14 cellular contexts compared by ENCODE assay signal in the genomic region with DNA sequence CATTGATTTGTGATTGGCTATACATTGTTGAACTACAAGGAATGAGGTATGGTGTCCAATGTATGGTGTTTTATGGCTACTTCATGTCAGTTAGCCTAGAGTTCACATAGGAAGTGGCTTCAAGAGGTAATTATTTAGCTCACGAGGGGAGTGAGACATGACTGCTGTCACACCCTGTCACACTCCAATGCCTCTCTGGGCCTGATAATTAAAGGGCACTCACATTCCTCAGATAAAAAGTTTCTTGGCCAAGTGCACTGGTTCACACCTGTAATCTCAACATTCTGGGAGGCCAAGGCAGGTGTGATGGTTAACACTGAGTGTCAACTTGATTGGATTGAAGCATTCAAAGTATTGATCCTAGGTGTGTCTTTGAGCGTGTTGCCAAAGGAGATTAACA.
A peak's percentile ranks its signal among the peaks of the same experiment; 100 is the strongest.
DNase-seq lines count a peak whose midpoint lies in the region; ATAC-seq, FAIRE-seq and TF ChIP-seq lines count a peak whose summit lies in the region.
"Had no signal": no experiment of that assay in that cellular context is flagged by ENCODE, and none has a peak within 500 bp of the region (broad histone marks: within the 10 kb centered on the region; RNA-seq: fewer than 3 reads in every experiment).

No MANE protein-coding gene starts in this region.

- H3K9me3 Mint-ChIP-seq in chondrocyte (ENCODE audit: low read depth) = no peaks in the 10 kb centered on the region
- H3K9me3 Mint-ChIP-seq: T-cell had no signal

- no peak for TF ChIP-seq CTCF in WERI-Rb-1 (IDR thresholded peaks at IDR 0.05; ENCODE audit: low read depth, low read length)
- no peak for TF ChIP-seq CTCF in chondrocyte (IDR thresholded peaks at IDR 0.05)

- no peak overlapping the region for H3K4me3 ChIP-seq in WERI-Rb-1 (ENCODE audit: low read depth, low read length)
- H3K4me3 ChIP-seq: vagina had no signal

- H3K27ac Mint-ChIP-seq in chondrocyte (ENCODE audit: unreplicated experiment) = no peak overlapping the region
- H3K27ac Mint-ChIP-seq: T-cell had no signal

- no peak overlapping the region for H3K4me3 Mint-ChIP-seq in chondrocyte (ENCODE audit: unreplicated experiment)
- H3K4me3 Mint-ChIP-seq: T-cell had no signal

- H3K27me3 Mint-ChIP-seq in chondrocyte (ENCODE audit: low read depth) = no peaks in the 10 kb centered on the region
- H3K27me3 Mint-ChIP-seq: T-cell had no signal

- ATAC-seq in GM19324 (IDR thresholded peaks at IDR 0.05; ENCODE audit: low FRiP score, unreplicated experiment) = peak; percentile 65
- peak; percentile 60 for ATAC-seq in HG02623 (IDR thresholded peaks at IDR 0.05; ENCODE audit: unreplicated experiment)
- ATAC-seq in HG03457 (IDR thresholded peaks at IDR 0.05; ENCODE audit: unreplicated experiment) = peak; percentile 74
- ATAC-seq: T-cell had no signal

- TF ChIP-seq POLR2A in GM12891 (IDR thresholded peaks at IDR 0.05; ENCODE audit: low read depth, low read length) = no peak

- no peaks in the 10 kb centered on the region for H3K36me3 ChIP-seq in WERI-Rb-1

- no peaks in the 10 kb centered on the region for H3K27me3 ChIP-seq in WERI-Rb-1 (ENCODE audit: insufficient read depth, low read depth, severe bottlenecking)
- H3K27me3 ChIP-seq: vagina had no signal

- H3K4me1 Mint-ChIP-seq in chondrocyte (ENCODE audit: low read depth) = no peaks in the 10 kb centered on the region
- H3K4me1 Mint-ChIP-seq: T-cell had no signal

- no peaks in the 10 kb centered on the region for H3K9me3 ChIP-seq in WERI-Rb-1 (ENCODE audit: severe bottlenecking)
- H3K9me3 ChIP-seq: vagina had no signal

- DNase-seq in GM12891 (ENCODE audit: insufficient read length, low spot score) (no peak), activated T-cell treated with anti-CD3 and anti-CD28 coated beads for 4 hours (no peak), WERI-Rb-1 (no peak), chondrocyte (ENCODE audit: low spot score) (no peak)
- no peak for DNase-seq in stimulated activated CD4-positive, alpha-beta T cell treated with anti-CD3 and anti-CD28 coated beads, Interleukin-12 subunit alpha, Interleukin-12 subunit beta, amount 100 ng/mL, for 4 hours
- DNase-seq: MM.1S; stimulated activated CD4-positive, alpha-beta T cell treated with anti-CD3 and anti-CD28 coated beads, Interleukin-1b, Interleukin-23, amount 100 ng/mL, for 48 hours; T-cell had no signal

- H3K36me3 Mint-ChIP-seq in chondrocyte (ENCODE audit: low read depth) = peaks cover 8% of the 10 kb centered on the region

- FAIRE-seq in GM12891 (lab: Jason Lieb, UNC) = peak; percentile 87
- FAIRE-seq: D721Med, H1 had no signal

- no peak overlapping the region for H3K27ac ChIP-seq in WERI-Rb-1
- H3K27ac ChIP-seq: vagina had no signal

TF ChIP-seq in GM12891, 5 proteins besides CTCF, POLR2A, EP300 and RAD21:
- TF ChIP-seq POLR2AphosphoS5 (IDR thresholded peaks at IDR 0.05; ENCODE audit: low read depth, low read length) (no peak), PAX5 (IDR thresholded peaks at IDR 0.05; ENCODE audit: insufficient read depth, low read length, severe bottlenecking) (no peak), TAF1 (IDR thresholded peaks at IDR 0.05; ENCODE audit: low read depth, low read length) (no peak), POU2F2 (IDR thresholded peaks at IDR 0.05; ENCODE audit: low read depth, low read length) (no peak), SPI1 (IDR thresholded peaks at IDR 0.05; ENCODE audit: low read depth, low read length) (no peak)
